ENCODE assay signal across 11 cellular contexts in genomic region chr2:160484859-160485520, GRCh38. TPM values are rescaled to one million over a fixed set of nuclear protein-coding genes. Genes with fewer than 3 reads are reported as not detected.
DNase-seq lines count a peak whose midpoint lies in the region; ATAC-seq, FAIRE-seq and TF ChIP-seq lines count a peak whose summit lies in the region.
"Had no signal": no experiment of that assay in that cellular context is flagged by ENCODE, and none has a peak within 500 bp of the region (broad histone marks: within the 10 kb centered on the region; RNA-seq: fewer than 3 reads in every experiment).

No MANE protein-coding gene starts in this region.

- no peak for TF ChIP-seq POLR2A in sigmoid colon (IDR thresholded peaks at IDR 0.05)

- no peak overlapping the region for H3K4ac ChIP-seq in H9 (ENCODE audit: low read depth, low read length)

- no peaks in the 10 kb centered on the region for H3K36me3 ChIP-seq in astrocyte (ENCODE audit: insufficient read depth, low read length)
- no peaks in the 10 kb centered on the region for H3K36me3 ChIP-seq in sigmoid colon

- H3K4me3 ChIP-seq in astrocyte (ENCODE audit: insufficient read depth, low read depth, low read length) = no peak overlapping the region
- no peak overlapping the region for H3K4me3 ChIP-seq in sigmoid colon

- no peak overlapping the region for H3T11ph ChIP-seq in H9 (ENCODE audit: low read length)

- H3K27me3 ChIP-seq in H9 (ENCODE audit: insufficient read depth, low read length) (no peaks in the 10 kb centered on the region), astrocyte (ENCODE audit: insufficient read depth, low read length) (no peaks in the 10 kb centered on the region), sigmoid colon (no peaks in the 10 kb centered on the region)

- no peak overlapping the region for H3K18ac ChIP-seq in H9 (ENCODE audit: insufficient read length, low read depth, low read length)

- no peaks in the 10 kb centered on the region for H3K9me3 Mint-ChIP-seq in H9
- H3K9me3 Mint-ChIP-seq in astrocyte (ENCODE audit: unreplicated experiment) = no peaks in the 10 kb centered on the region

- H3K36me3 Mint-ChIP-seq in H9 (ENCODE audit: insufficient read depth in 1 of 3, low read depth in 3 of 3) (no peaks in the 10 kb centered on the region), T-helper 17 cell (ENCODE audit: low read depth) (no peaks in the 10 kb centered on the region), astrocyte (ENCODE audit: low read depth, unreplicated experiment) (peaks cover 2% of the 10 kb centered on the region)

- no peaks in the 10 kb centered on the region for H3K9me3 ChIP-seq in H9 (ENCODE audit: control insufficient read depth, low read depth, low read length)
- no peaks in the 10 kb centered on the region for H3K9me3 ChIP-seq in T-helper 17 cell (ENCODE audit: control insufficient read depth, low read length, poor library complexity, severe bottlenecking)
- H3K9me3 ChIP-seq in astrocyte (ENCODE audit: insufficient read depth, low read depth, low read length) = no peaks in the 10 kb centered on the region
- H3K9me3 ChIP-seq in sigmoid colon = no peaks in the 10 kb centered on the region
- H3K9me3 ChIP-seq: Caco-2 had no signal

- no peak overlapping the region for H3K14ac ChIP-seq in H9 (ENCODE audit: insufficient read depth, low read length)

- no peak overlapping the region for H2AK5ac ChIP-seq in H9 (ENCODE audit: insufficient read length, low read length)

- no peak overlapping the region for H2BK12ac ChIP-seq in H9 (ENCODE audit: insufficient read length, low read depth, low read length)

- intact Hi-C loops in sigmoid colon (cut with DNase I) = no loop called here

- H3K4me1 ChIP-seq in H9 (ENCODE audit: insufficient read depth, low read length) (no peaks in the 10 kb centered on the region; the same call in 1 of the 2 replicates), astrocyte (ENCODE audit: insufficient read depth, low read length) (no peaks in the 10 kb centered on the region), sigmoid colon (peaks cover 0 to 57% (median 41%) of the 10 kb centered on the region in 4 donors)

- no peak overlapping the region for H4K8ac ChIP-seq in H9 (replicated peaks; ENCODE audit: insufficient read length, low read depth, low read length)

- no peak overlapping the region for H3K23ac ChIP-seq in H9 (ENCODE audit: insufficient read length, low read depth, low read length)

- H3K23me2 ChIP-seq in H9 (ENCODE audit: insufficient read length, low read depth, low read length, poor library complexity, severe bottlenecking) = no peaks in the 10 kb centered on the region

- no peak overlapping the region for H2BK15ac ChIP-seq in H9 (ENCODE audit: low read depth, low read length)

- no peak overlapping the region for H2BK5ac ChIP-seq in H9 (ENCODE audit: insufficient read length, low read length)

- TF ChIP-seq CTCF in H9 (conservative IDR thresholded peaks at IDR 0.05) (no peak), astrocyte (IDR thresholded peaks at IDR 0.05; ENCODE audit: insufficient read depth, low read depth, low read length) (no peak), sigmoid colon (IDR thresholded peaks at IDR 0.05) (no peak)

- no peak overlapping the region for H4K91ac ChIP-seq in H9 (ENCODE audit: insufficient read length, low read depth, low read length)

- peaks cover 8% of the 10 kb centered on the region for H3K79me2 ChIP-seq in H9 (ENCODE audit: insufficient read depth, low read length)
- H3K79me2 ChIP-seq in astrocyte (ENCODE audit: insufficient read depth, low read length) = peaks cover 91% of the 10 kb centered on the region

- ATAC-seq in T-helper 17 cell (peak; percentile 31), SK-N-SH treated with all-trans-retinoic acid at 6 μM for 48 hours (no peak)

- DNase-seq in H9 = no peak
- DNase-seq in T-helper 17 cell = no peak
- DNase-seq in astrocyte (ENCODE audit: low read depth) = no peak
- no peak for DNase-seq in sigmoid colon
- no peak for DNase-seq in NOMO-1 (lab: John Stamatoyannopoulos, UW; ENCODE audit: unreplicated experiment in 2 of 2)
- DNase-seq in globus pallidus (ENCODE audit: low spot score) = no peak
- DNase-seq: Caco-2, Karpas-422, NCI-H2081 treated with DMSO at 0.1 percent for 48 hours, retina had no signal

- H2BK20ac ChIP-seq in H9 (ENCODE audit: low read depth, low read length, poor library complexity, severe bottlenecking) = no peak overlapping the region

- no peak overlapping the region for H2AFZ ChIP-seq in H9 (ENCODE audit: low read length)
- H2AFZ ChIP-seq in astrocyte (ENCODE audit: low read depth, low read length) = no peak overlapping the region

- H3K4me3 Mint-ChIP-seq in H9 (no peak overlapping the region), T-helper 17 cell (peak overlapping the region; percentile 84), astrocyte (ENCODE audit: unreplicated experiment) (no peak overlapping the region)

- H4K5ac ChIP-seq in H9 (ENCODE audit: insufficient read length, low read depth, low read length) = no peak overlapping the region

- H3K4me2 ChIP-seq in H9 (ENCODE audit: insufficient read depth, insufficient read length, low read length) = no peak overlapping the region
- H3K4me2 ChIP-seq in astrocyte (ENCODE audit: low read length) = no peak overlapping the region

- no peak overlapping the region for H2BK120ac ChIP-seq in H9 (ENCODE audit: low read depth, low read length, poor library complexity, severe bottlenecking)

- peak overlapping the region in 2 of 3 experiments; percentile 76 to 83; a peak in 4 of 7 replicates for H3K27ac Mint-ChIP-seq in H9
- peak overlapping the region; percentile 96 for H3K27ac Mint-ChIP-seq in T-helper 17 cell
- H3K27ac Mint-ChIP-seq in astrocyte (ENCODE audit: unreplicated experiment) = no peak overlapping the region

- TF ChIP-seq EP300 in sigmoid colon (IDR thresholded peaks at IDR 0.05) = peak in 1 of 4 donors; percentile 7

- H4K20me1 ChIP-seq in H9 (ENCODE audit: control insufficient read depth, insufficient read depth, insufficient read length) (no peaks in the 10 kb centered on the region), astrocyte (ENCODE audit: insufficient read depth, low read length) (peaks cover 65% of the 10 kb centered on the region)

- H3K56ac ChIP-seq in H9 (ENCODE audit: insufficient read length, low read depth, low read length) = no peak overlapping the region

- H3K27ac ChIP-seq in H9 (ENCODE audit: insufficient read length, low read depth, low read length) (no peak overlapping the region), astrocyte (ENCODE audit: low read depth, low read length) (no peak overlapping the region), sigmoid colon (peak overlapping the region; percentile 54 to 95 (median 82))

- WGBS in H9 (ENCODE audit: extremely low coverage, insufficient read length, low lambda C conversion rate) = no CpG with 5 or more reads among the region's 8 CpGs
- WGBS in sigmoid colon, 2 donors = 69 to 72% methylated on average over 8 of the region's 8 CpGs

- peaks cover 3% of the 10 kb centered on the region for H3K79me1 ChIP-seq in H9 (ENCODE audit: insufficient read depth, low read depth, low read length, poor library complexity, severe bottlenecking)

- peak; percentile 9 for FAIRE-seq in astrocyte (lab: Jason Lieb, UNC)

- H3K4me1 Mint-ChIP-seq in H9 (peaks cover 29 to 36% of the 10 kb centered on the region in 2 experiments), T-helper 17 cell (peaks cover 36% of the 10 kb centered on the region), astrocyte (ENCODE audit: low read depth, unreplicated experiment) (peaks cover 22% of the 10 kb centered on the region)

- H3K9ac ChIP-seq in H9 (ENCODE audit: extremely low read depth, insufficient read length, low read length) (no peak overlapping the region), astrocyte (ENCODE audit: low read length) (no peak overlapping the region)

- no peaks in the 10 kb centered on the region for H3K27me3 Mint-ChIP-seq in H9 (ENCODE audit: low read depth)
- H3K27me3 Mint-ChIP-seq in T-helper 17 cell = no peaks in the 10 kb centered on the region
- H3K27me3 Mint-ChIP-seq in astrocyte (ENCODE audit: low read depth, unreplicated experiment) = no peaks in the 10 kb centered on the region

TF ChIP-seq in SK-N-SH treated with all-trans-retinoic acid at 6 μM for 48 hours, 23 proteins besides CTCF, POLR2A, EP300 and RAD21 (continues in another document):
- no peak for TF ChIP-seq PPARA (CRISPR knock-in tag; IDR thresholded peaks at IDR 0.05; ENCODE audit: borderline replicate concordance)
- TF ChIP-seq ISL1 (CRISPR knock-in tag; IDR thresholded peaks at IDR 0.05) = no peak
- TF ChIP-seq ZFP30 (CRISPR knock-in tag; IDR thresholded peaks at IDR 0.05) = no peak
- TF ChIP-seq TSHZ2 (CRISPR knock-in tag; IDR thresholded peaks at IDR 0.05) = no peak
- TF ChIP-seq GLIS3 (CRISPR knock-in tag; IDR thresholded peaks at IDR 0.05) = no peak

RNA-seq across cellular contexts. Expression of gene RBMS1, which starts 8.6 kb away (rescaled TPM):
- total RNA-seq in H9 (2021) (75.8 and 77.5 TPM in 2 replicates), T-helper 17 cell (100 to 1,000 TPM; 108 to 110 TPM), astrocyte (148 and 152 TPM in 2 replicates), sigmoid colon (10 to 100 TPM; 69.2 to 91.8 (median 77.1) TPM)
- polyA plus RNA-seq in sigmoid colon = 10 to 100 TPM in 2 of 3 donors, 1 to 10 TPM in 1; 4.4 to 17.2 (median 13.8) TPM

Comparison
In these comparisons a context has a peak if more than half of its experiments do, and no peak if none do; other contexts are left out.
1. H3K27ac ChIP-seq: peak in sigmoid colon (4 of 4); none in H9 (single experiment) and astrocyte (single experiment).